Comparison of ENCODE assay signal across 7 cellular contexts in genomic region chrX:44874481-44875184, GRCh38. TPM values are rescaled to one million over a fixed set of nuclear protein-coding genes. Genes with fewer than 3 reads are reported as not detected.
DNase-seq lines count a peak whose midpoint lies in the region; ATAC-seq and TF ChIP-seq lines count a peak whose summit lies in the region.

No MANE protein-coding gene starts in this region.

- no peaks in the 10 kb centered on the region for H3K27me3 ChIP-seq in MG63

- peaks cover 11% of the 10 kb centered on the region for H3K9me3 Mint-ChIP-seq in mesothelial cell of epicardium

- H3K27me3 Mint-ChIP-seq in mesothelial cell of epicardium (ENCODE audit: low read depth) = no peaks in the 10 kb centered on the region

- DNase-seq in GM04504 (ENCODE audit: low read depth) = peak; percentile 16
- DNase-seq in MG63 = peak; percentile 20
- DNase-seq in activated CD4-positive, alpha-beta T cell treated with anti-CD3 and anti-CD28 coated beads for 48 hours = peak; percentile 51
- DNase-seq in effector CD4-positive, alpha-beta T cell = peak; percentile 32
- no peak for DNase-seq in mesothelial cell of epicardium (ENCODE audit: low spot score in 2 of 2, unreplicated experiment in 2 of 2)
- peak; percentile 29 for DNase-seq in superior temporal gyrus (ENCODE audit: extremely low spot score)

- H3K4me3 Mint-ChIP-seq in mesothelial cell of epicardium = peak overlapping the region; percentile 94

- ATAC-seq in HG02610 (IDR thresholded peaks at IDR 0.05; ENCODE audit: unreplicated experiment) = no peak

- H3K36me3 Mint-ChIP-seq in mesothelial cell of epicardium = no peaks in the 10 kb centered on the region

- H3K27ac Mint-ChIP-seq in mesothelial cell of epicardium = peak overlapping the region; percentile 98

- TF ChIP-seq CTCF in mesothelial cell of epicardium (IDR thresholded peaks at IDR 0.05; ENCODE audit: unreplicated experiment) = no peak

- H3K9me3 ChIP-seq in MG63 = no peaks in the 10 kb centered on the region

- no peaks in the 10 kb centered on the region for H3K36me3 ChIP-seq in MG63

- H3K4me1 Mint-ChIP-seq in mesothelial cell of epicardium = peaks cover 7% of the 10 kb centered on the region

- H3K4me3 ChIP-seq in MG63 = peak overlapping the region; percentile 75

RNA-seq across cellular contexts. Expression of gene KDM6A, which starts 1.6 kb away (rescaled TPM):
- 9.3 and 9.6 TPM in 2 replicates for total RNA-seq in MG63 (2014; rRNA removed; shearing (Covaris generic); ENCODE audit: low replicate concordance)
- 64.2 to 69.7 TPM (median 67.5 TPM) in 3 replicates for total RNA-seq in mesothelial cell of epicardium

RNA-seq across cellular contexts. Expression of gene DUSP21, which starts 30.8 kb away (rescaled TPM):
- not detected in 2 replicates for total RNA-seq in MG63 (2014; rRNA removed; shearing (Covaris generic); ENCODE audit: low replicate concordance)
- not detected in 3 replicates for total RNA-seq in mesothelial cell of epicardium

Comparison
In these comparisons a context has a peak if more than half of its experiments do, and no peak if none do; other contexts are left out.
1. DNase-seq: peak in GM04504 (single experiment), MG63 (single experiment), activated CD4-positive, alpha-beta T cell treated with anti-CD3 and anti-CD28 coated beads for 48 hours (single experiment), effector CD4-positive, alpha-beta T cell (single experiment) and superior temporal gyrus (single experiment); none in mesothelial cell of epicardium (0 of 2).